ENCODE assay signal across 8 cellular contexts in the genomic region with DNA sequence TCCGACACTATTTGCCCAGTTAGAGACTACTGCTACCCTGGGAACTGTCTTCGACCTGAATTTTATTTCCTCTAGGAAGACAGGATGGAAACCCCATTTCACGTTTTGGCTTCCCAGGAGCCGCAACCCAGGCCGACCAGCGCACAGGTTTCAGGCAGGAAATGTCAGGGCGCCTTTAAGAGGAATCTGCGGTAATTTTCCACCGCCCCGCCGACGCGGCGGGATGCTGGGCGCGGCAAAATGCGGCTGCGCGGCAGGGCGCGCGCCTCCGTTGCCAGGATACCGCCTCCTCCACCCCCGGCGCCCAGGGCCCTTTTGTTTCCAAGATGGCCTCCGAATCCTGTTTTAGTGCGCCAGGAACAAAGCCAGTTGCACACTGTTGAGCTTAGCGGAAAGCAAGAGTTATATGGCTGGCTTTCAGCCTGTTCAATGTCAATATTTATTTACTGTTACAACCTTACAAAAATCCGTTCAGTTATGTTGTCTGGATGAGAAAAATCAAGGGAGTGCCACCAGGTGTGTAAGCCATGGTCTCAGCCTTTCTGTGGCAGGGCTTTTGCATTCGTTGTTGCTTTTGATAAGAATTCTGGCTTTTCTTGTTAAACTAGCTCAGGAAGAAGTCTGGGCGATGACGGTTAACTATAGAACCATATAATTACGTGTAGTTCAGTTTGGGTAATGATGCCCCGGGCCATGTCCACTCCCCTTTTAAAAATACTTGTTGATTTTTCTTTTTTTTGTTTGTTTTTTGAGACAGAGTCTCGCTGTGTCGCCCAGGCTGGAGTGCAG.
DNase-seq lines count a peak whose midpoint lies in the region; ATAC-seq and TF ChIP-seq lines count a peak whose summit lies in the region.

No MANE protein-coding gene starts in this region.

- H3K27ac ChIP-seq in psoas muscle = peak overlapping the region; percentile 84
- peak overlapping the region; percentile 82 for H3K27ac ChIP-seq in urinary bladder (ENCODE audit: low read depth)

- no peaks in the 10 kb centered on the region for H3K27me3 ChIP-seq in psoas muscle (ENCODE audit: insufficient read depth in 3 of 3, low read length in 2 of 3)

- H3K4me3 ChIP-seq in psoas muscle (peak overlapping the region; percentile 62), urinary bladder (ENCODE audit: low read depth, low read length) (peak overlapping the region; percentile 39)

- peaks cover 12% of the 10 kb centered on the region for H3K4me1 ChIP-seq in psoas muscle
- no peaks in the 10 kb centered on the region for H3K4me1 ChIP-seq in urinary bladder (ENCODE audit: insufficient read depth)

- TF ChIP-seq CTCF in psoas muscle (IDR thresholded peaks at IDR 0.05) = no peak

- H3K9me3 ChIP-seq in psoas muscle = no peaks in the 10 kb centered on the region

- ATAC-seq in GM18498 (IDR thresholded peaks at IDR 0.05; ENCODE audit: unreplicated experiment) (peak; percentile 87), HG02884 (IDR thresholded peaks at IDR 0.05; ENCODE audit: unreplicated experiment) (peak; percentile 79), left ventricle myocardium superior (peak; percentile 99), psoas muscle (peak; percentile 95 to 98 (median 97))

- DNase-seq in NCI-H146 (lab: John Stamatoyannopoulos, UW) (peak; percentile 93), T-helper 1 cell (peak; percentile 72 to 90 (median 80)), amniotic stem cell (lab: John Stamatoyannopoulos, UW) (peak; percentile 75), left ventricle myocardium superior (peak; percentile 95), psoas muscle (peak; percentile 91 to 95)

- WGBS in psoas muscle, 3 donors = 12 to 14% (median 13%) methylated on average over 36 to 37 of the region's 37 CpGs
- WGBS in urinary bladder = 11% methylated on average over 37 of the region's 37 CpGs

- intact Hi-C loops in left ventricle myocardium superior (cut with micrococcal nuclease) = no loop called here
- intact Hi-C loops in psoas muscle (cut with DNase I) = no loop called here

- H3K36me3 ChIP-seq in psoas muscle (ENCODE audit: insufficient read depth in 1 of 2, low read depth in 1 of 2) (no peaks in the 10 kb centered on the region), urinary bladder (ENCODE audit: insufficient read depth) (no peaks in the 10 kb centered on the region)

Comparison
In these comparisons a context has a peak if more than half of its experiments do, and no peak if none do; other contexts are left out.
1. Peak in every context shown above with its lines: DNase-seq, ATAC-seq, H3K4me3 ChIP-seq and H3K27ac ChIP-seq.